In the genomic region with DNA sequence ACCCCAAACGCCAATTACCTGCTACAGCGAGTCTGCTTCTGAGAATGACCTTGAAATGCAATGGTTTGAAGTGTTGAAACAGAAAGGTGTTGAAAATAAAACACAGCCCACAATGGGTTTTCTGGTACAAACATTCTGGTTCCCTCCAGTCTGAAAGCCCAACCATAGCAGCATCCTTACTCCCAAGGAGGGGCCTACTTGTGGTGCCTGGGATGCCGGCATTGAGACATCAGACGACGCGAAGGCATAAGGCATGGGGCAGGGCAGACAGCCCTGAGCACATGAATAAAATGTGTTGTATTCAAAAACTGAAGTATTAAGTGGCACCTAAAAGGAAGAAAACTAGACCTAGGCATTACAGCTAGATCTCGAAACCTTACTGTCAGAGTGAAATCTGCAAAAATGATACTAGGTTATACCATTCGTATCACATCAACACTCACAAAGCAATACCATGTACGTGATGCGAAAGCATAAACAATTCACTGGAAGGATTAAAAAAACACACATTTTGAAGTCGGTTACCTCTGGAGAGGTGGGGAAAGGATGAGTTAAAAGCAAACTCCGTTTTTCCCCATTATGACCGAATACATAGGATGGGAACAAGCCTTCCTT, we compare ENCODE assay signal across 8 cellular contexts. TPM values are rescaled to one million over a fixed set of nuclear protein-coding genes. Genes with fewer than 3 reads are reported as not detected.
DNase-seq lines count a peak whose midpoint lies in the region; ATAC-seq lines count a peak whose summit lies in the region.

No MANE protein-coding gene starts in this region.

- H3K4me1 Mint-ChIP-seq in activated CD4-positive, alpha-beta T cell treated with anti-CD3 and anti-CD28 coated beads, Interleukin-2, amount 10 ng/mL, durations not matched to agents 7 days and 5 days = peaks cover 53% of the 10 kb centered on the region
- H3K4me1 Mint-ChIP-seq in T-helper 17 cell = peaks cover 38% of the 10 kb centered on the region

- CTCF ChIA-PET in activated CD4-positive, alpha-beta T cell treated with anti-CD3 and anti-CD28 coated beads, Interleukin-2, amount 10 ng/mL, durations not matched to agents 7 days and 5 days (lab: Charles Lee) = interaction anchor here (1.4 kb wide), 1 partner anchor 16 kb away, joined by 4 read pairs; no protein-coding TSS in a partner anchor

- DNase-seq in activated CD4-positive, alpha-beta T cell treated with anti-CD3 and anti-CD28 coated beads, Interleukin-2, amount 10 ng/mL, durations not matched to agents 7 days and 5 days = no peak
- no peak for DNase-seq in activated CD4-positive, alpha-beta T cell treated with anti-CD3 and anti-CD28 coated beads, Interleukin-2, amount 50 U/mL, for 1 hour
- DNase-seq in T-helper 17 cell (no peak), fibroblast of peridontal ligament (ENCODE audit: extremely low read depth) (peak; percentile 19), retina (peak; percentile 10), NCI-H1417 treated with DMSO at 0.1 percent for 48 hours (lab: John Stamatoyannopoulos, UW) (no peak)

- H3K27ac Mint-ChIP-seq in activated CD4-positive, alpha-beta T cell treated with anti-CD3 and anti-CD28 coated beads, Interleukin-2, amount 10 ng/mL, durations not matched to agents 7 days and 5 days = peak overlapping the region; percentile 95
- H3K27ac Mint-ChIP-seq in T-helper 17 cell = peak overlapping the region; percentile 98

- no peaks in the 10 kb centered on the region for H3K9me3 ChIP-seq in T-helper 17 cell (ENCODE audit: control insufficient read depth, low read length, poor library complexity, severe bottlenecking)

- no peaks in the 10 kb centered on the region for H3K27me3 Mint-ChIP-seq in activated CD4-positive, alpha-beta T cell treated with anti-CD3 and anti-CD28 coated beads, Interleukin-2, amount 10 ng/mL, durations not matched to agents 7 days and 5 days
- H3K27me3 Mint-ChIP-seq in T-helper 17 cell = no peaks in the 10 kb centered on the region

- peaks cover 45% of the 10 kb centered on the region for H3K36me3 Mint-ChIP-seq in activated CD4-positive, alpha-beta T cell treated with anti-CD3 and anti-CD28 coated beads, Interleukin-2, amount 10 ng/mL, durations not matched to agents 7 days and 5 days (ENCODE audit: low read depth)
- peaks cover 11% of the 10 kb centered on the region for H3K36me3 Mint-ChIP-seq in T-helper 17 cell (ENCODE audit: low read depth)

- ATAC-seq in T-helper 17 cell (no peak), HG03521 (IDR thresholded peaks at IDR 0.05; ENCODE audit: unreplicated experiment) (no peak), HG03159 (IDR thresholded peaks at IDR 0.05; ENCODE audit: unreplicated experiment) (no peak)

- H3K4me3 Mint-ChIP-seq in activated CD4-positive, alpha-beta T cell treated with anti-CD3 and anti-CD28 coated beads, Interleukin-2, amount 10 ng/mL, durations not matched to agents 7 days and 5 days = peak overlapping the region; percentile 93
- peak overlapping the region; percentile 100 for H3K4me3 Mint-ChIP-seq in T-helper 17 cell

- POLR2A ChIA-PET in activated CD4-positive, alpha-beta T cell treated with anti-CD3 and anti-CD28 coated beads, Interleukin-2, amount 10 ng/mL, durations not matched to agents 7 days and 5 days (lab: Charles Lee) = no interaction called here

- no peaks in the 10 kb centered on the region for H3K9me3 Mint-ChIP-seq in activated CD4-positive, alpha-beta T cell treated with anti-CD3 and anti-CD28 coated beads, Interleukin-2, amount 10 ng/mL, durations not matched to agents 7 days and 5 days

RNA-seq across cellular contexts. Expression of a gene that starts 0.8 kb away (rescaled TPM):
- total RNA-seq in activated CD4-positive, alpha-beta T cell treated with anti-CD3 and anti-CD28 coated beads, Interleukin-2, amount 10 ng/mL, durations not matched to agents 7 days and 5 days = 100 to 1,000 TPM; 213 to 241 TPM
- total RNA-seq in T-helper 17 cell = 10 to 100 TPM; 84.8 to 92.2 TPM

RNA-seq across cellular contexts. Expression of a gene that starts 1.0 kb away (rescaled TPM):
- total RNA-seq in activated CD4-positive, alpha-beta T cell treated with anti-CD3 and anti-CD28 coated beads, Interleukin-2, amount 10 ng/mL, durations not matched to agents 7 days and 5 days = 10 to 100 TPM; 43.8 to 44.2 TPM
- total RNA-seq in T-helper 17 cell = 10 to 100 TPM; 19.9 to 26.1 TPM

RNA-seq across cellular contexts. Expression of a gene that starts 25.0 kb away (rescaled TPM):
- 10 to 100 TPM; 52.5 to 58.5 TPM for total RNA-seq in activated CD4-positive, alpha-beta T cell treated with anti-CD3 and anti-CD28 coated beads, Interleukin-2, amount 10 ng/mL, durations not matched to agents 7 days and 5 days
- total RNA-seq in T-helper 17 cell = 100 to 1,000 TPM in 1 of 2 donors, 10 to 100 TPM in 1; 64.8 to 102 TPM

Comparison
In these comparisons a context has a peak if more than half of its experiments do, and no peak if none do; other contexts are left out.
1. DNase-seq: peak in fibroblast of peridontal ligament (single experiment) and retina (single experiment); none in activated CD4-positive, alpha-beta T cell treated with anti-CD3 and anti-CD28 coated beads, Interleukin-2, amount 10 ng/mL, durations not matched to agents 7 days and 5 days (single experiment), activated CD4-positive, alpha-beta T cell treated with anti-CD3 and anti-CD28 coated beads, Interleukin-2, amount 50 U/mL, for 1 hour (single experiment), T-helper 17 cell (0 of 3) and NCI-H1417 treated with DMSO at 0.1 percent for 48 hours (single experiment).